ENCODE assay signal across 6 cellular contexts in genomic region chr10:54653518-54653917, GRCh38.
"Had no signal": no experiment of that assay in that cellular context is flagged by ENCODE, and none has a peak within 500 bp of the region (broad histone marks: within the 10 kb centered on the region; RNA-seq: fewer than 3 reads in every experiment).

No MANE protein-coding gene starts in this region.

- H3K4me1 Mint-ChIP-seq: IgD-negative memory B cell had no signal

- H3K9ac ChIP-seq: KMS-11 had no signal

- H3K27me3 Mint-ChIP-seq: IgD-negative memory B cell had no signal

- H3K4me3 Mint-ChIP-seq: IgD-negative memory B cell had no signal

- DNase-seq: KBM-7, KG1 had no signal

- H3K27ac ChIP-seq: HL-60, KMS-11 had no signal

- FAIRE-seq: HTR-8/SVneo had no signal

- H3K27ac Mint-ChIP-seq: IgD-negative memory B cell had no signal

- H3K4me2 ChIP-seq: KMS-11 had no signal
